ENCODE assay signal across 8 cellular contexts in the genomic region with DNA sequence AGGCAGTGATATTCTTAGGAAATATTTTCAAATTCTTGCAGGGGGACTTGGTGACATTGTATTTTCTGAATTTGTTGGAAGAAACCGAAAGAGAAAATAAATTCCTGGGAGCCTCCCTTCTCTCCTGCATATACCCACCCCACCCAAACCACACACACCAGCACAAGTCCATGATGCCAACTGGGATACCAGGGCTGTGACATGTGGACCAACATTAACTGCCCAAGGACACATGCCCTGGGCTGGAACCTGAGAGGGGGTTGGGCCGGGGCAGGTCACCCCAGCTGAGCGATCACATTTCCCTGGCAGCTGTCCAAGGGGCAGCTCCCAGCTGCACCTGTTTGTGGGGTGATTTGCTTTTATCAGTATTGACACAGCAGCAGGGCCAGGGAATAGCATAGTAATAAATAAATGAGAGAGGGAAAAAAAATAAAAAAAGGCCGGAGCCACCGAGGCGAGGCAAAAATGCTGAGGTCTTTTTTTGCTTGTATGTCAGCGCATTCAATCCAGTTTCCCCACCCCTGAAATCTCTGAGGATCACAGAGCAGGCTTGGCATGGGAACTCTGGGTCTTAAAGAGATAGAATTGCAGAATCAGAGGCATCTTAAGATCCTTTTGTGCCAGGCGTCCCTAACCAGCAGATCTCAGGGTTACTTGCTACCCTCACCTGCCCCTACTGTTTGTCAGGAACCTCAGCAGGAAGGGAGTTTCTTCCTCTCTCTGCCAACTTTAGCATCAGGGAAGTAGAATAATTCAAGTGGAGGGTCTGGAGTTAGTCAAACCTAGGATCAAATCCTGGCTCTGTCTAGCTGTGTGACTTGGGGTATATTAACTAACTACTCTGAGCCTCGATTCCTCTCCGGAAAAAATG.
DNase-seq lines count a peak whose midpoint lies in the region; ATAC-seq and TF ChIP-seq lines count a peak whose summit lies in the region.

No MANE protein-coding gene starts in this region.

- peak; percentile 76 for ATAC-seq in left lung
- ATAC-seq in GM18511 (IDR thresholded peaks at IDR 0.05; ENCODE audit: unreplicated experiment): no peak

- peak; percentile 80 for DNase-seq in DMS79 (lab: John Stamatoyannopoulos, UW)
- DNase-seq in MM.1S: peak; percentile 88
- peak; percentile 63 for DNase-seq in SK-N-SH
- peak; percentile 82 to 86 for DNase-seq in left lung
- DNase-seq in NCI-H1048 (lab: John Stamatoyannopoulos, UW): no peak

- POLR2A ChIA-PET in SK-N-SH (lab: Yijun Ruan, JAX): interaction anchor here (0.6 to 2.9 kb wide), 8 partner anchors 16 to 117 kb away, joined by 3 to 17 read pairs (median 5); partner anchors contain the start of genes MTCH1 and PIM1

- H3K27ac ChIP-seq in MM.1S (ENCODE audit: low read length) (peak overlapping the region; percentile 100), SK-N-SH (ENCODE audit: low read depth in 2 of 2, low read length in 1 of 2) (peak overlapping the region; percentile 86 to 93), cingulate gyrus (ENCODE audit: low read depth, low read length) (peak overlapping the region; percentile 86), left lung (peak overlapping the region; percentile 84 to 94)

- no peaks in the 10 kb centered on the region for H3K9me2 ChIP-seq in MM.1S (replicated peaks; ENCODE audit: insufficient read depth, low read length)
- H3K9me2 ChIP-seq in SK-N-SH: no peaks in the 10 kb centered on the region

- no peaks in the 10 kb centered on the region for H3K36me3 ChIP-seq in MM.1S (replicated peaks; ENCODE audit: insufficient read depth, low read length)
- H3K36me3 ChIP-seq in SK-N-SH (replicated peaks in 1 of 2; ENCODE audit: control insufficient read depth in 1 of 2, insufficient read depth in 2 of 2, low read length in 1 of 2): no peaks in the 10 kb centered on the region
- no peaks in the 10 kb centered on the region for H3K36me3 ChIP-seq in left lung

- TF ChIP-seq EP300 in SK-N-SH (IDR thresholded peaks at IDR 0.05; ENCODE audit: borderline replicate concordance in 1 of 2, low read depth in 1 of 2, low read length in 1 of 2): no peak

- no peak for TF ChIP-seq RAD21 in SK-N-SH (IDR thresholded peaks at IDR 0.05; ENCODE audit: low read length)

- H3K9me3 ChIP-seq in MM.1S (replicated peaks; ENCODE audit: insufficient read depth, low read length) (no peaks in the 10 kb centered on the region), SK-N-SH (no peaks in the 10 kb centered on the region), left lung (no peaks in the 10 kb centered on the region)

- H3K4me3 ChIP-seq in MM.1S (ENCODE audit: low read length): peak overlapping the region; percentile 54
- peak overlapping the region; percentile 42 to 56; a peak in 3 of 4 replicates for H3K4me3 ChIP-seq in SK-N-SH (ENCODE audit: low read depth in 2 of 2, low read length in 1 of 2)
- peak overlapping the region; percentile 23 to 37 for H3K4me3 ChIP-seq in left lung

- H3K79me2 ChIP-seq in MM.1S (ENCODE audit: low read length) (no peaks in the 10 kb centered on the region), SK-N-SH (ENCODE audit: insufficient read depth) (no peaks in the 10 kb centered on the region)

- no peaks in the 10 kb centered on the region for H3K27me3 ChIP-seq in MM.1S (replicated peaks; ENCODE audit: insufficient read depth, low read length)
- H3K27me3 ChIP-seq in SK-N-SH (ENCODE audit: insufficient read depth): no peaks in the 10 kb centered on the region
- no peaks in the 10 kb centered on the region for H3K27me3 ChIP-seq in left lung

- 0 out of 2 replicates have a peak overlapping the region, but pooled peaks have one; percentile 34 for H2AFZ ChIP-seq in MM.1S (ENCODE audit: low read length)
- peak overlapping the region; percentile 86; the same call in 1 of the 2 replicates for H2AFZ ChIP-seq in SK-N-SH (ENCODE audit: low read depth)

- intact Hi-C loops in left lung (cut with DNase I): no loop called here

- WGBS in SK-N-SH (ENCODE audit: low lambda C conversion rate): 61% methylated on average over 10 of the region's 10 CpGs

- H3K9me3 Mint-ChIP-seq in stimulated activated naive CD8-positive, alpha-beta T cell treated with anti-CD3 and anti-CD28 coated beads, Interleukin-15, Interleukin-2, amounts not matched to agents 100 ng/mL and 50 ng/mL, for 24 hours: no peaks in the 10 kb centered on the region

- no peaks in the 10 kb centered on the region for H3K27me3 Mint-ChIP-seq in stimulated activated naive CD8-positive, alpha-beta T cell treated with anti-CD3 and anti-CD28 coated beads, Interleukin-15, Interleukin-2, amounts not matched to agents 100 ng/mL and 50 ng/mL, for 24 hours

- H3K4me1 ChIP-seq in MM.1S (ENCODE audit: low read length) (peaks cover 42% of the 10 kb centered on the region), SK-N-SH (ENCODE audit: control insufficient read depth in 1 of 2, insufficient read depth in 2 of 2, low read depth in 1 of 2, low read length in 1 of 2) (peaks cover 18 to 27% of the 10 kb centered on the region in 2 experiments), left lung (peaks cover 11 to 30% of the 10 kb centered on the region in 2 donors)

- H4K20me1 ChIP-seq in MM.1S (ENCODE audit: insufficient read depth, low read length) (no peaks in the 10 kb centered on the region), SK-N-SH (ENCODE audit: insufficient read depth) (no peaks in the 10 kb centered on the region)

- H3K9ac ChIP-seq in MM.1S (ENCODE audit: low read length): peak overlapping the region; percentile 92
- H3K9ac ChIP-seq in SK-N-SH: peak overlapping the region; percentile 80

- H3K4me3 Mint-ChIP-seq in stimulated activated naive CD8-positive, alpha-beta T cell treated with anti-CD3 and anti-CD28 coated beads, Interleukin-15, Interleukin-2, amounts not matched to agents 100 ng/mL and 50 ng/mL, for 24 hours: peak overlapping the region; percentile 76

- no peaks in the 10 kb centered on the region for H3K36me3 Mint-ChIP-seq in stimulated activated naive CD8-positive, alpha-beta T cell treated with anti-CD3 and anti-CD28 coated beads, Interleukin-15, Interleukin-2, amounts not matched to agents 100 ng/mL and 50 ng/mL, for 24 hours (ENCODE audit: low read depth)

- CTCF ChIA-PET in SK-N-SH (lab: Yijun Ruan, JAX): interaction anchor here (0.9 to 4.5 kb wide), 8 partner anchors 12 to 104 kb away, joined by 3 to 29 read pairs (median 3); partner anchors contain the start of gene PIM1

- H3K4me2 ChIP-seq in MM.1S (ENCODE audit: low read depth, low read length): peak overlapping the region; percentile 90
- peak overlapping the region; percentile 72 for H3K4me2 ChIP-seq in SK-N-SH

- H3F3A ChIP-seq in MM.1S (ENCODE audit: insufficient read depth, low read length) (peaks cover 47% of the 10 kb centered on the region), SK-N-SH (replicated peaks; ENCODE audit: insufficient read depth) (peaks cover 6% of the 10 kb centered on the region)

- TF ChIP-seq CTCF in MM.1S (IDR thresholded peaks at IDR 0.05; ENCODE audit: low read length) (no peak), SK-N-SH (IDR thresholded peaks at IDR 0.05) (no peak), left lung (IDR thresholded peaks at IDR 0.05) (no peak)

- peak overlapping the region; percentile 76 for H3K27ac Mint-ChIP-seq in stimulated activated naive CD8-positive, alpha-beta T cell treated with anti-CD3 and anti-CD28 coated beads, Interleukin-15, Interleukin-2, amounts not matched to agents 100 ng/mL and 50 ng/mL, for 24 hours

- H3K4me1 Mint-ChIP-seq in stimulated activated naive CD8-positive, alpha-beta T cell treated with anti-CD3 and anti-CD28 coated beads, Interleukin-15, Interleukin-2, amounts not matched to agents 100 ng/mL and 50 ng/mL, for 24 hours (ENCODE audit: low read depth): peaks cover 36% of the 10 kb centered on the region

TF ChIP-seq in SK-N-SH, 30 proteins besides CTCF, POLR2A, EP300 and RAD21:
- TF ChIP-seq MXI1 (IDR thresholded peaks at IDR 0.05; ENCODE audit: low read depth, low read length) (no peak), NFIC (IDR thresholded peaks at IDR 0.05; ENCODE audit: borderline replicate concordance) (peak; percentile 59), RCOR1 (IDR thresholded peaks at IDR 0.05; ENCODE audit: low read length) (peak; percentile 11; the same call in 1 of the 2 replicates), SIN3A (IDR thresholded peaks at IDR 0.05; ENCODE audit: borderline replicate concordance, low read depth, low read length) (0 out of 2 replicates have a peak, but pooled peaks have one; percentile 21)
